ENCODE assay signal across 9 cellular contexts in genomic region chr7:47635091-47636090, GRCh38. TPM values are rescaled to one million over a fixed set of nuclear protein-coding genes. Genes with fewer than 3 reads are reported as not detected.
DNase-seq lines count a peak whose midpoint lies in the region; ATAC-seq and TF ChIP-seq lines count a peak whose summit lies in the region.
"Had no signal": no experiment of that assay in that cellular context is flagged by ENCODE, and none has a peak within 500 bp of the region (broad histone marks: within the 10 kb centered on the region; RNA-seq: fewer than 3 reads in every experiment).

No MANE protein-coding gene starts in this region.

- H3K4me3 ChIP-seq in HUES48 (ENCODE audit: low read depth, low read length) = peak overlapping the region; percentile 20; the same call in 1 of the 2 replicates
- H3K4me3 ChIP-seq in Panc1 (ENCODE audit: low read depth in 2 of 2, low read length in 2 of 2) = peak overlapping the region; percentile 29 to 53
- H3K4me3 ChIP-seq in subcutaneous abdominal adipose tissue (ENCODE audit: low read depth in 1 of 5, low read length in 5 of 5) = no peak overlapping the region

- ATAC-seq in Panc1 (peak; percentile 81), GM21786 (IDR thresholded peaks at IDR 0.05; ENCODE audit: unreplicated experiment) (no peak), HG03135 (IDR thresholded peaks at IDR 0.05; ENCODE audit: unreplicated experiment) (no peak)

- H3K9ac ChIP-seq in HUES48 (ENCODE audit: low read depth, low read length) = no peak overlapping the region
- H3K9ac ChIP-seq in subcutaneous abdominal adipose tissue (ENCODE audit: low read length in 5 of 5) = peak overlapping the region in 1 of 5 donors; percentile 31

- H3K9me3 ChIP-seq in HUES48 (ENCODE audit: control insufficient read depth, insufficient read depth, low read length) (no peaks in the 10 kb centered on the region), Panc1 (ENCODE audit: control insufficient read depth, insufficient read depth, low read depth, low read length) (no peaks in the 10 kb centered on the region), subcutaneous abdominal adipose tissue (ENCODE audit: control insufficient read depth in 5 of 5, low read length in 5 of 5) (no peaks in the 10 kb centered on the region)

- H3K4me1 ChIP-seq in HUES48 (ENCODE audit: control insufficient read depth, insufficient read depth, low read length) (peaks cover 17% of the 10 kb centered on the region; the same call in 1 of the 2 replicates), Panc1 (ENCODE audit: control insufficient read depth, insufficient read depth, low read length) (peaks cover 77% of the 10 kb centered on the region), subcutaneous abdominal adipose tissue (ENCODE audit: control insufficient read depth in 5 of 5, insufficient read depth in 5 of 5, low read length in 5 of 5) (peaks cover 0 to 24% (median 18%) of the 10 kb centered on the region in 5 donors)

- no peak for DNase-seq in Panc1 (ENCODE audit: low read depth, low spot score)
- DNase-seq in iPS-NIHi11 (ENCODE audit: low spot score) = peak; percentile 64
- no peak for DNase-seq in stimulated activated CD4-positive, alpha-beta T cell treated with anti-CD3 and anti-CD28 coated beads, Interleukin-12 subunit alpha, Interleukin-12 subunit beta, amount 100 ng/mL, for 4 hours
- no peak for DNase-seq in activated gamma-delta T cell (lab: John Stamatoyannopoulos, UW)
- DNase-seq: stimulated activated naive B cell treated with anti-CD40 and anti-IgM and Interleukin-4, amounts not matched to agents 10 μg/mL and 1 μg/mL and 100 μg/mL, for 72 hours had no signal

- TF ChIP-seq CTCF in Panc1 (IDR thresholded peaks at IDR 0.05) = no peak

- no TSS peak for BruUV-seq in Panc1 (replicated peaks; lab: Mats Ljungman, UMichigan)

- CTCF ChIA-PET in Panc1 (lab: Charles Lee) = interaction anchor here (1.1 to 1.2 kb wide), 2 partner anchors 54 to 184 kb away, joined by 3 to 9 read pairs; partner anchors contain the start of gene TNS3

- intact Hi-C loops in Panc1 (cut with micrococcal nuclease; ENCODE audit: unreplicated experiment) = loop anchor here (5.0 to 10.0 kb wide), 3 partner anchors 58 to 179 kb away; no protein-coding TSS in a partner anchor

- POLR2A ChIA-PET in Panc1 (lab: Charles Lee) = interaction anchor here (0.6 kb wide), 1 partner anchor 64 kb away, joined by 3 read pairs; no protein-coding TSS in a partner anchor

- in situ Hi-C loops in Panc1 (cut with HindIII; ENCODE audit: low pct_unique_long_range_greater_than_20kb, low sequenced_read_pairs) = no loop called here

- H3K36me3 ChIP-seq in HUES48 (ENCODE audit: control insufficient read depth, insufficient read depth, low read length) (no peaks in the 10 kb centered on the region), Panc1 (ENCODE audit: control insufficient read depth, insufficient read depth, low read length) (no peaks in the 10 kb centered on the region), subcutaneous abdominal adipose tissue (ENCODE audit: control insufficient read depth in 5 of 5, insufficient read depth in 5 of 5, low read length in 5 of 5) (no peaks in the 10 kb centered on the region)

- H3K27me3 ChIP-seq in HUES48 (ENCODE audit: control insufficient read depth, insufficient read depth, low read length) (peaks cover 8% of the 10 kb centered on the region), Panc1 (ENCODE audit: control insufficient read depth, insufficient read depth, low read length) (no peaks in the 10 kb centered on the region), subcutaneous abdominal adipose tissue (ENCODE audit: control insufficient read depth in 5 of 5, insufficient read depth in 4 of 5, low read length in 5 of 5) (no peaks in the 10 kb centered on the region)

- H3K27ac ChIP-seq in HUES48 (ENCODE audit: low read depth, low read length) = no peak overlapping the region
- H3K27ac ChIP-seq in Panc1 (ENCODE audit: low read length) = peak overlapping the region; percentile 96
- H3K27ac ChIP-seq in subcutaneous abdominal adipose tissue (ENCODE audit: low read depth, low read length) = peak overlapping the region; percentile 16

RNA-seq across cellular contexts. Expression of gene TNS3, which starts 53.5 kb away (rescaled TPM):
- 533 TPM for total RNA-seq in Panc1 (2021; ENCODE audit: unreplicated experiment)
- polyA plus RNA-seq in Panc1 (2012; ENCODE audit: insufficient read length) = 322 TPM

Comparison
In these comparisons a context has a peak if more than half of its experiments do, and no peak if none do; other contexts are left out.
1. H3K4me3 ChIP-seq: peak in HUES48 (single experiment) and Panc1 (2 of 2); none in subcutaneous abdominal adipose tissue (0 of 5).